21 cellular contexts compared by ENCODE assay signal in the genomic region with DNA sequence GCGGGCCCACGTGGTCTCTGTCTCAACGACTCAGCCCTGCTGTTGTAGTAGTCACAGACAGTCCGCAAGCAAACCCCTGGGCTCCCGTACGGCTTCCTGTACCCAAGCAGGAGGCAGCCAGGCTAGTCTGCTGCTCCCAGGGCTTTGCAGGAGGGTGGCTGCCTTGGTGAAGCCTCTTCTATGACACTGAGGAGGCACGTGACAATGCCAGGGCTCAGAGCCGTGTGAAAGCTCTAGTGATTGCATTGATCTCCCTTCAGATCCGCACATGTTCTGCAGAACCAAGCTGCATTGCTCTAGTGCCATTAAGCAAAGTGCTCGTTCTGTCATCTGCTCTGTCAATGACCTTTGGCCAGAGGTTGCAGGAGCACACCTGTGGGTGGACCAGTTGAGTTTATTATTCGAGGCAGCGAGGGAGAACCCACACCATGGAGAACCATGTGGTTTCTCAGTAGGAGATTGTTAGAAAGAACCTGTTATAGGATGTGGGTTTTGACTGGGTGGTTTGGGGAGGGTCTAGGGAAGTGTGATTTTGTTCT. TPM values are rescaled to one million over a fixed set of nuclear protein-coding genes. Genes with fewer than 3 reads are reported as not detected.
DNase-seq lines count a peak whose midpoint lies in the region; ATAC-seq, FAIRE-seq and TF ChIP-seq lines count a peak whose summit lies in the region.
"Had no signal": no experiment of that assay in that cellular context is flagged by ENCODE, and none has a peak within 500 bp of the region (broad histone marks: within the 10 kb centered on the region; RNA-seq: fewer than 3 reads in every experiment).

No MANE protein-coding gene starts in this region.

- no peak overlapping the region for H3K56ac ChIP-seq in IMR-90 (ENCODE audit: extremely low read depth, insufficient read depth, low read length)

- POLR2A ChIA-PET in IMR-90 (lab: Charles Lee; ENCODE audit: unreplicated experiment) (no interaction called here), WTC11 (lab: Charles Lee) (no interaction called here)

- H3K9me3 Mint-ChIP-seq in chondrocyte (ENCODE audit: low read depth) (peaks cover 1% of the 10 kb centered on the region), WTC11 (no peaks in the 10 kb centered on the region)

- H3K18ac ChIP-seq in IMR-90 (ENCODE audit: low read depth, low read length): no peak overlapping the region

- H3K27ac ChIP-seq in IMR-90 (ENCODE audit: insufficient read depth, low read length) (no peak overlapping the region), small intestine (ENCODE audit: low read depth in 1 of 2, low read length in 1 of 2) (no peak overlapping the region)
- H3K27ac ChIP-seq: ovary, tibial artery had no signal

- H3K4me2 ChIP-seq in IMR-90 (ENCODE audit: low read depth, low read length): no peak overlapping the region

- H4K5ac ChIP-seq in IMR-90 (ENCODE audit: low read depth, low read length): no peak overlapping the region

- intact Hi-C loops in IMR-90 (cut with micrococcal nuclease): no loop called here

- no peak overlapping the region for H3K4me3 ChIP-seq in IMR-90 (ENCODE audit: insufficient read depth, low read depth, low read length)
- no peak overlapping the region for H3K4me3 ChIP-seq in small intestine (ENCODE audit: low read depth in 1 of 2, low read length in 2 of 2)
- H3K4me3 ChIP-seq: ovary, tibial artery had no signal

- H3K79me1 ChIP-seq in IMR-90 (ENCODE audit: low read depth in 1 of 2, low read length in 2 of 2): no peaks in the 10 kb centered on the region

- H3K27me3 ChIP-seq in IMR-90 (ENCODE audit: control insufficient read depth, insufficient read depth, low read length): peaks cover 2% of the 10 kb centered on the region; the same call in 1 of the 2 replicates
- H3K27me3 ChIP-seq in small intestine (ENCODE audit: control insufficient read depth in 2 of 2, insufficient read depth in 2 of 2, low read length in 2 of 2): peaks cover 0 to 1% of the 10 kb centered on the region in 2 donors
- H3K27me3 ChIP-seq: ovary, tibial artery had no signal

- ATAC-seq in IMR-90 (ENCODE audit: low read depth): no peak
- no peak for ATAC-seq in WTC11
- ATAC-seq in HG02970 (IDR thresholded peaks at IDR 0.05; ENCODE audit: low FRiP score, unreplicated experiment): no peak
- no peak for ATAC-seq in GM18868 (IDR thresholded peaks at IDR 0.05; ENCODE audit: unreplicated experiment)
- ATAC-seq: activated CD8-positive, alpha-beta memory T cell treated with anti-CD3 and anti-CD28 coated beads, Interleukin-2, amount 10 ng/mL, durations not matched to agents 7 days and 5 days; Panc1 had no signal

- peak overlapping the region; percentile 44; the same call in 1 of the 2 replicates for H2AK5ac ChIP-seq in IMR-90 (ENCODE audit: low read depth, low read length)

- no peak overlapping the region for H3K4ac ChIP-seq in IMR-90 (ENCODE audit: low read depth, low read length)

- peaks cover 4% of the 10 kb centered on the region; the same call in 1 of the 2 replicates for H3K9me1 ChIP-seq in IMR-90 (ENCODE audit: insufficient read depth, low read length)

- H3K4me1 ChIP-seq in IMR-90 (ENCODE audit: control insufficient read depth, insufficient read depth, low read length) (peaks cover 6% of the 10 kb centered on the region), small intestine (ENCODE audit: control insufficient read depth in 2 of 2, insufficient read depth in 1 of 2, low read depth in 1 of 2, low read length in 1 of 2) (peaks cover 0 to 3% of the 10 kb centered on the region in 2 donors)

- no peak overlapping the region for H2BK20ac ChIP-seq in IMR-90 (ENCODE audit: low read depth, low read length)

- in situ Hi-C loops in IMR-90 (cut with MboI; ENCODE audit: low sequenced_read_pairs): no loop called here

- H3K9me3 ChIP-seq in IMR-90 (ENCODE audit: control insufficient read depth, insufficient read depth, low read length) (no peaks in the 10 kb centered on the region), small intestine (ENCODE audit: control insufficient read depth, low read depth) (no peaks in the 10 kb centered on the region)
- H3K9me3 ChIP-seq: ovary, tibial artery had no signal

- peak; percentile 9 for DNase-seq in stimulated activated CD4-positive, alpha-beta T cell treated with anti-CD3 and anti-CD28 coated beads, Interleukin-12 subunit alpha, Interleukin-12 subunit beta, amount 100 ng/mL, for 4 hours
- DNase-seq in stimulated activated CD4-positive, alpha-beta T cell treated with anti-CD3 and anti-CD28 coated beads, Interleukin-2, amount 100 ng/mL, for 48 hours: no peak
- DNase-seq in IMR-90: no peak
- DNase-seq in chondrocyte (ENCODE audit: low spot score): peak; percentile 59
- DNase-seq in small intestine: peak; percentile 89
- DNase-seq in WTC11 (ENCODE audit: low spot score): no peak
- DNase-seq: activated CD8-positive, alpha-beta memory T cell treated with anti-CD3 and anti-CD28 coated beads, Interleukin-2, amount 10 ng/mL, durations not matched to agents 7 days and 5 days; activated gamma-delta T cell; dermis blood vessel endothelial cell; DMS 273 treated with DMSO at 0.1 percent for 48 hours; Karpas-422; NCI-H2171; NCI-H774; ovary; tibial artery had no signal

- no peak overlapping the region for H2BK120ac ChIP-seq in IMR-90 (ENCODE audit: low read depth, low read length)

- no peak overlapping the region for H4K8ac ChIP-seq in IMR-90 (ENCODE audit: low read depth in 2 of 2, low read length in 2 of 2)

- H4K20me1 ChIP-seq in IMR-90 (ENCODE audit: insufficient read depth, low read length): no peaks in the 10 kb centered on the region

- no peak overlapping the region for H3K14ac ChIP-seq in IMR-90 (replicated peaks; ENCODE audit: low read depth, low read length)

- TF ChIP-seq CTCF in IMR-90 (conservative IDR thresholded peaks at IDR 0.05; ENCODE audit: low read depth, low read length): no peak
- no peak for TF ChIP-seq CTCF in chondrocyte (IDR thresholded peaks at IDR 0.05)
- TF ChIP-seq CTCF in WTC11 (IDR thresholded peaks at IDR 0.05): no peak

- no peak for TF ChIP-seq POLR2A in IMR-90 (IDR thresholded peaks at IDR 0.05; ENCODE audit: low read depth, low read length)

- dilution Hi-C loops in IMR-90 (cut with HindIII; ENCODE audit: low sequenced_read_pairs, unreplicated experiment): no loop called here

- peaks cover under 1% of the 10 kb centered on the region for H3K36me3 Mint-ChIP-seq in chondrocyte (ENCODE audit: low read depth)
- H3K36me3 Mint-ChIP-seq in WTC11: peaks cover 3% of the 10 kb centered on the region; the same call in 1 of the 2 replicates
- H3K36me3 Mint-ChIP-seq: activated CD8-positive, alpha-beta memory T cell treated with anti-CD3 and anti-CD28 coated beads, Interleukin-2, amount 10 ng/mL, durations not matched to agents 7 days and 5 days had no signal

- H2BK15ac ChIP-seq in IMR-90 (ENCODE audit: low read depth, low read length): no peak overlapping the region

- no peak overlapping the region for H3K4me3 Mint-ChIP-seq in chondrocyte (ENCODE audit: unreplicated experiment)
- no peak overlapping the region for H3K4me3 Mint-ChIP-seq in WTC11
- H3K4me3 Mint-ChIP-seq: activated CD8-positive, alpha-beta memory T cell treated with anti-CD3 and anti-CD28 coated beads, Interleukin-2, amount 10 ng/mL, durations not matched to agents 7 days and 5 days had no signal

- H3K23ac ChIP-seq in IMR-90 (ENCODE audit: low read depth, low read length): no peak overlapping the region

- no peak for TF ChIP-seq RAD21 in IMR-90 (IDR thresholded peaks at IDR 0.05; ENCODE audit: low read length)

- H3K27ac Mint-ChIP-seq in chondrocyte (ENCODE audit: unreplicated experiment): no peak overlapping the region
- H3K27ac Mint-ChIP-seq in WTC11: no peak overlapping the region
- H3K27ac Mint-ChIP-seq: activated CD8-positive, alpha-beta memory T cell treated with anti-CD3 and anti-CD28 coated beads, Interleukin-2, amount 10 ng/mL, durations not matched to agents 7 days and 5 days had no signal

- peaks cover 9% of the 10 kb centered on the region for H3K4me1 Mint-ChIP-seq in chondrocyte (ENCODE audit: low read depth)
- peaks cover 12% of the 10 kb centered on the region for H3K4me1 Mint-ChIP-seq in WTC11

- peaks cover 1% of the 10 kb centered on the region for H3K27me3 Mint-ChIP-seq in chondrocyte (ENCODE audit: low read depth)
- H3K27me3 Mint-ChIP-seq in WTC11 (ENCODE audit: low read depth): peaks cover 6% of the 10 kb centered on the region

- CTCF ChIA-PET in IMR-90 (lab: Yijun Ruan, JAX): no interaction called here
- CTCF ChIA-PET in WTC11 (lab: Charles Lee): no interaction called here

- H2AK9ac ChIP-seq in IMR-90 (replicated peaks; ENCODE audit: low read depth, low read length, poor library complexity): no peak overlapping the region

- no peak overlapping the region for H2BK5ac ChIP-seq in IMR-90 (ENCODE audit: low read depth, low read length, poor library complexity, severe bottlenecking)

- no peak overlapping the region for H2AFZ ChIP-seq in IMR-90 (replicated peaks; ENCODE audit: low read length, poor library complexity)

- WGBS in IMR-90 (ENCODE audit: extremely low coverage in 2 of 2, insufficient read length in 1 of 2), 2 experiments: 86% methylated on average over 10 of the region's 12 CpGs; no CpG with 5 or more reads in 1 of the 2 experiments
- WGBS in small intestine, 3 donors: 46 to 54% (median 47%) methylated on average over 12 of the region's 12 CpGs

- no peak overlapping the region for H3K9ac ChIP-seq in IMR-90 (ENCODE audit: low read depth, low read length)

- no peaks in the 10 kb centered on the region for H3K36me3 ChIP-seq in IMR-90 (ENCODE audit: control insufficient read depth, insufficient read depth, low read length)
- H3K36me3 ChIP-seq in small intestine (ENCODE audit: control insufficient read depth in 2 of 2, insufficient read depth in 2 of 2, low read length in 2 of 2): no peaks in the 10 kb centered on the region
- H3K36me3 ChIP-seq: ovary, tibial artery had no signal

- FAIRE-seq in small intestine (lab: Jason Lieb, UNC): no peak

- no TSS peak for BruUV-seq in IMR-90 (replicated peaks; lab: Mats Ljungman, UMichigan)

- H4K91ac ChIP-seq in IMR-90 (ENCODE audit: insufficient read depth, low read depth, low read length): no peak overlapping the region

TF ChIP-seq in IMR-90, 13 proteins besides CTCF, POLR2A, EP300 and RAD21 (continues in another document):
- no peak for TF ChIP-seq RCOR1 (IDR thresholded peaks at IDR 0.05; ENCODE audit: insufficient replicate concordance, low read length)
- TF ChIP-seq CHD1 (IDR thresholded peaks at IDR 0.05; ENCODE audit: low read depth, low read length): no peak
- no peak for TF ChIP-seq MXI1 (IDR thresholded peaks at IDR 0.05; ENCODE audit: borderline replicate concordance, low read depth, low read length)

RNA-seq across cellular contexts. Expression of gene UMODL1, which starts 18.0 kb away (rescaled TPM):
- not detected in 2 replicates for total RNA-seq in IMR-90 (2012; rRNA removed)
- polyA plus RNA-seq in IMR-90 (2012; rRNA removed): 0.02 TPM in 1 of 2 replicates, not detected in the other
- 0.03 TPM in 1 of 2 replicates, not detected in the other for polyA plus RNA-seq in IMR-90 (2012; cell fraction: cytosol; rRNA removed)
- 0.04 and 0.07 TPM in 2 replicates for polyA plus RNA-seq in IMR-90 (2012; cell fraction: nucleus; rRNA removed; ENCODE audit: low replicate concordance)
- 0.29 TPM in 1 of 3 replicates, not detected in the others for total RNA-seq in chondrocyte
- under 1 TPM in 2 of 3 donors, not detected in 1; 0.43 to 0.67 TPM for polyA plus RNA-seq in small intestine
- total RNA-seq in WTC11 (2021): 0.11 TPM in 1 of 3 replicates, not detected in the others
- total RNA-seq: dermis blood vessel endothelial cell, epithelial cell of proximal tubule, H4, myocyte had no signal

Comparison
In these comparisons a context has a peak if more than half of its experiments do, and no peak if none do; other contexts are left out.
1. DNase-seq: peak in stimulated activated CD4-positive, alpha-beta T cell treated with anti-CD3 and anti-CD28 coated beads, Interleukin-12 subunit alpha, Interleukin-12 subunit beta, amount 100 ng/mL, for 4 hours (single experiment), chondrocyte (single experiment) and small intestine (single experiment); none in stimulated activated CD4-positive, alpha-beta T cell treated with anti-CD3 and anti-CD28 coated beads, Interleukin-2, amount 100 ng/mL, for 48 hours (0 of 2), IMR-90 (single experiment) and WTC11 (single experiment).